ENCODE assay signal across 1 cellular context in the genomic region with DNA sequence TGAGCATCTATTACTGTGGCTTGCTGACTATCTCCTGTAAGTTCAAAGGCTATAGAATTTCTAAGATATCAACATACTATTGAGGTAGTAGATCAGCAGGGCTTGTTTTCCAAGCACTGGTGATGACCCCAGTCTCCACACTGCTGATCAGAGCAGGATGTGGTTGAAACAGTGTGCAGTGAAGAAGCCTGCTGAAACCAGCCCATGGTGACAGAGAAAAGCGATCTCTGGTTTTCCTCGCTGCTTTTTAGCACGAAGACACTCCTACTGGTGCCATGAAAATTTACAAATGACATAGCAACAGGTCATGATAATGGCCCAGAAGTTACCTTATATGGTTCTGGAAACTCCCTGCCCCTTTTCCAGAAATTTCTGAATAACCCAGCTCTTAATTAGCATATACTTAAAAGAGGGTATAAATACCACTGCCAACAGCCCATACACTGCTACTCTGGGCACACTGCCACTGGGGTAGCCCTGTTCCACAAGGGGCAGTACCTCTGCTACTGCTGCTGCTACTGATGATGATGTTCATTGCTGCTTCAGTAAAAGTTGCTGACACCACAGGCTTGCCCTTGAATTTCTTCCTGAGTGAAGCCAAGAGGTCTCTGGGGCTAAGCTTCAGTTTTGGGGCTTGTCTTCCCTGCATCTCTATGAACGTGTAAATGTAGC.
TF ChIP-seq lines count a peak whose summit lies in the region.

No MANE protein-coding gene starts in this region.

TF ChIP-seq in H1, 55 proteins besides CTCF, POLR2A, EP300 and RAD21:
- TF ChIP-seq RXRA (IDR thresholded peaks at IDR 0.05; ENCODE audit: insufficient read depth, low read depth, low read length) (no peak), CHD2 (IDR thresholded peaks at IDR 0.05; ENCODE audit: low read length) (no peak), TAF1 (IDR thresholded peaks at IDR 0.05; ENCODE audit: low read depth, low read length) (no peak)
